19 cellular contexts compared by ENCODE assay signal in genomic region chr3:27542469-27542868, GRCh38.
"Had no signal": no experiment of that assay in that cellular context is flagged by ENCODE, and none has a peak within 500 bp of the region (broad histone marks: within the 10 kb centered on the region; RNA-seq: fewer than 3 reads in every experiment).

No MANE protein-coding gene starts in this region.

- H3K4me2 ChIP-seq: hepatocyte had no signal

- H3K36me3 Mint-ChIP-seq: activated naive CD4-positive, alpha-beta T cell treated with anti-CD3 and anti-CD28 coated beads, Interleukin-2, amount 50 U/mL, for 24 hours had no signal

- H3K4me3 Mint-ChIP-seq: activated CD8-positive, alpha-beta memory T cell treated with anti-CD3 and anti-CD28 coated beads, Interleukin-2, amount 10 ng/mL, durations not matched to agents 7 days and 5 days; activated naive CD4-positive, alpha-beta T cell treated with anti-CD3 and anti-CD28 coated beads, Interleukin-2, amount 50 U/mL, for 24 hours; activated T-cell treated with anti-CD3 and anti-CD28 coated beads, Interleukin-2, amount 50 U/mL, for 24 hours; nephron progenitor cell had no signal

- H3K27me3 Mint-ChIP-seq: activated CD8-positive, alpha-beta memory T cell treated with anti-CD3 and anti-CD28 coated beads, Interleukin-2, amount 10 ng/mL, durations not matched to agents 7 days and 5 days; activated T-cell treated with anti-CD3 and anti-CD28 coated beads, Interleukin-2, amount 50 U/mL, for 24 hours had no signal

- H3K9me3 Mint-ChIP-seq: activated naive CD4-positive, alpha-beta T cell treated with anti-CD3 and anti-CD28 coated beads, Interleukin-2, amount 50 U/mL, for 24 hours; activated T-cell treated with anti-CD3 and anti-CD28 coated beads, Interleukin-2, amount 50 U/mL, for 24 hours; nephron progenitor cell had no signal

- H3K27me3 ChIP-seq: brain microvascular endothelial cell, esophagus squamous epithelium, hepatocyte, ovary, tibial artery, vagina had no signal

- H3K36me3 ChIP-seq: brain microvascular endothelial cell, esophagus squamous epithelium, ovary, tibial artery, vagina had no signal

- H3K27ac ChIP-seq: brain microvascular endothelial cell, hepatocyte, ovary, tibial artery had no signal

- ATAC-seq: activated CD4-positive, CD25-positive, alpha-beta regulatory T cell treated with anti-CD3 and anti-CD28 coated beads, Interleukin-2, amount 50 U/mL, for 24 hours; activated CD8-positive, alpha-beta memory T cell treated with anti-CD3 and anti-CD28 coated beads, Interleukin-2, amount 10 ng/mL, durations not matched to agents 7 days and 5 days had no signal

- H3K4me3 ChIP-seq: esophagus squamous epithelium, hepatocyte, lung, ovary, tibial artery, vagina had no signal

- H3K4me1 Mint-ChIP-seq: nephron progenitor cell had no signal

- FAIRE-seq: frontal cortex, small intestine had no signal

- H2AFZ ChIP-seq: hepatocyte had no signal

- H3K9me3 ChIP-seq: esophagus squamous epithelium, ovary, tibial artery, vagina had no signal

- DNase-seq: activated CD4-positive, alpha-beta T cell treated with anti-CD3 and anti-CD28 coated beads, Interleukin-2, amount 50 U/mL, for 48 hours; activated CD8-positive, alpha-beta memory T cell treated with anti-CD3 and anti-CD28 coated beads, Interleukin-2, amount 10 ng/mL, durations not matched to agents 7 days and 5 days; activated effector memory CD4-positive, alpha-beta T cell treated with Interleukin-2 at 50 U/mL for 16 hours; activated T-cell treated with anti-CD3 and anti-CD28 coated beads, Interleukin-2, amount 50 U/mL, for 24 hours; amygdala; brain microvascular endothelial cell; cerebellar nuclear complex; esophagus squamous epithelium; kidney glomerular epithelial cell; nephron progenitor cell; ovary; small intestine; tibial artery had no signal

- H3K27ac Mint-ChIP-seq: activated CD8-positive, alpha-beta memory T cell treated with anti-CD3 and anti-CD28 coated beads, Interleukin-2, amount 10 ng/mL, durations not matched to agents 7 days and 5 days; activated naive CD4-positive, alpha-beta T cell treated with anti-CD3 and anti-CD28 coated beads, Interleukin-2, amount 50 U/mL, for 24 hours; activated T-cell treated with anti-CD3 and anti-CD28 coated beads, Interleukin-2, amount 50 U/mL, for 24 hours; nephron progenitor cell had no signal

- H3K79me2 ChIP-seq: hepatocyte had no signal
